In the genomic region with DNA sequence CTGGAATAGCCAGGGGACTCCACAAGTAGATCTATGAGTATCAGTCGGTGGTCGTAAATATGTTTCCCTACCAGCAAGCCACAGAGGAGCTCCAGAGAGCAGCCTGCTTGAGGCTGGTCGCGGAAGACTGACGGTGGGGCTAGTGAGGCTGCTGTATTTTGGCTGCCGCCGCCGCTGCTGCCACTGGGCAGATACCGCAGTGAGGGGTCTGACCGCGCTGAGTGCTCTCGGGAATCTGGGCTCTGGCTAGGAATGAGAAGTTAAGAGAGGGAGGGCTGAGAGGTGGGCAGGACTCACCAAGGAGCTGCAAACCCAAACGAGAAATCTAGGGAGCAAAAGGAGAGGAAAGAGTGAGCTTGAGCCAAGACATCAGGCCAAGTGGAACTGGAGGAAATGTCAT, we compare ENCODE assay signal across 11 cellular contexts. TPM values are rescaled to one million over a fixed set of nuclear protein-coding genes. Genes with fewer than 3 reads are reported as not detected.
DNase-seq lines count a peak whose midpoint lies in the region; ATAC-seq and TF ChIP-seq lines count a peak whose summit lies in the region.
"Had no signal": no experiment of that assay in that cellular context is flagged by ENCODE, and none has a peak within 500 bp of the region (broad histone marks: within the 10 kb centered on the region; RNA-seq: fewer than 3 reads in every experiment).

A gene with protein sequence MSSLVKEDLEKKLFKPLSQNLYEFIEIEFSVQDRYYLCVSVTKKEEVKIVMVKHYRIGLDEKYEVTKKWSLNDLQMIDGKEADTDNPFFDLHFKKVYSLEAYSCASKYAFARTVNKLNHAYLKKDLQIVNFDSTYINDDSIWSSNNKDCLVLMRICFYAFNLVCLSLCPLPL (plus strand): TSS at position 157 of the 400 bp plus-strand sequence. CDS start 237 bp downstream, at position 394.

- peaks cover 5% of the 10 kb centered on the region for H3K4me1 Mint-ChIP-seq in dendritic cell treated with granulocyte-macrophage colony-stimulating factor and Interleukin-4, amounts not matched to agents 40 ng/mL and 50 ng/mL, for 4 days (ENCODE audit: low read depth)

- H2AK5ac ChIP-seq in mesenchymal stem cell (ENCODE audit: low read length, severe bottlenecking), result no peak within 1 kb of the TSS

- in situ Hi-C loops in gastrocnemius medialis (cut with MboI; ENCODE audit: low sequenced_read_pairs in 4 of 4), result no loop called here

- H3K4ac ChIP-seq in mesenchymal stem cell (ENCODE audit: low read depth in 1 of 2, low read length in 2 of 2), result no peak within 1 kb of the TSS

- H3K27me3 Mint-ChIP-seq in dendritic cell treated with granulocyte-macrophage colony-stimulating factor and Interleukin-4, amounts not matched to agents 40 ng/mL and 50 ng/mL, for 4 days, result peaks cover 9% of the 10 kb centered on the region

- no peak within 1 kb of the TSS for H3K27ac ChIP-seq in A673 (ENCODE audit: low read depth, low read length, poor library complexity, severe bottlenecking)
- H3K27ac ChIP-seq in mesenchymal stem cell (ENCODE audit: low read length, poor library complexity, severe bottlenecking), result no peak within 1 kb of the TSS
- no peak within 1 kb of the TSS for H3K27ac ChIP-seq in gastrocnemius medialis

- H4K8ac ChIP-seq in mesenchymal stem cell (ENCODE audit: low read length), result peak within 1 kb of the TSS; percentile 21

- H3K36me3 ChIP-seq in A673 (ENCODE audit: insufficient read depth, low read length, poor library complexity, severe bottlenecking) (no peaks in the 10 kb centered on the region), mesenchymal stem cell (ENCODE audit: control insufficient read depth in 1 of 2, insufficient read depth in 2 of 2, low read depth in 1 of 2, low read length in 2 of 2) (no peaks in the 10 kb centered on the region), gastrocnemius medialis (no peaks in the 10 kb centered on the region)

- H3K36me3 Mint-ChIP-seq in dendritic cell treated with granulocyte-macrophage colony-stimulating factor and Interleukin-4, amounts not matched to agents 40 ng/mL and 50 ng/mL, for 4 days (ENCODE audit: low read depth), result no peaks in the 10 kb centered on the region

- H3K9me3 ChIP-seq in A673 (ENCODE audit: low read depth, low read length, poor library complexity, severe bottlenecking), result no peaks in the 10 kb centered on the region
- no peaks in the 10 kb centered on the region for H3K9me3 ChIP-seq in mesenchymal stem cell (ENCODE audit: control insufficient read depth, low read length)
- H3K9me3 ChIP-seq in gastrocnemius medialis, result no peaks in the 10 kb centered on the region

- H3K18ac ChIP-seq in mesenchymal stem cell (ENCODE audit: low read depth in 1 of 2, low read length in 2 of 2), result no peak within 1 kb of the TSS

- CTCF ChIA-PET in A673 (lab: Charles Lee) (no interaction called here), HEK293T (lab: Yijun Ruan, JAX) (no interaction called here)

- H3K23ac ChIP-seq in mesenchymal stem cell (ENCODE audit: low read length in 2 of 2), result no peak within 1 kb of the TSS

- peak; percentile 18 for DNase-seq in A673 (ENCODE audit: low spot score)
- peak; percentile 83 for DNase-seq in HEK293T (ENCODE audit: extremely low spot score)
- DNase-seq in mesenchymal stem cell, result peak; percentile 41
- no peak for DNase-seq in gastrocnemius medialis
- no peak for DNase-seq in sciatic nerve (ENCODE audit: low spot score)
- DNase-seq: activated CD8-positive, alpha-beta memory T cell treated with anti-CD3 and anti-CD28 coated beads, Interleukin-2, amount 50 U/mL, for 48 hours; DMS153; NCI-H524 had no signal

- TF ChIP-seq POLR2A in gastrocnemius medialis (IDR thresholded peaks at IDR 0.05), result no peak

- no peak within 1 kb of the TSS for H4K91ac ChIP-seq in mesenchymal stem cell (ENCODE audit: low read length)

- H3K27me3 ChIP-seq in A673 (replicated peaks; ENCODE audit: insufficient read depth, low read depth, low read length, poor library complexity) (no peaks in the 10 kb centered on the region), mesenchymal stem cell (ENCODE audit: control insufficient read depth in 1 of 2, insufficient read depth in 1 of 2, low read length in 2 of 2) (no peaks in the 10 kb centered on the region), gastrocnemius medialis (no peaks in the 10 kb centered on the region)

- no peak within 1 kb of the TSS for H3K27ac Mint-ChIP-seq in dendritic cell treated with granulocyte-macrophage colony-stimulating factor and Interleukin-4, amounts not matched to agents 40 ng/mL and 50 ng/mL, for 4 days

- H3K9me3 Mint-ChIP-seq in dendritic cell treated with granulocyte-macrophage colony-stimulating factor and Interleukin-4, amounts not matched to agents 40 ng/mL and 50 ng/mL, for 4 days, result peaks cover 9% of the 10 kb centered on the region

- no peaks in the 10 kb centered on the region for H3K4me1 ChIP-seq in A673 (ENCODE audit: insufficient read depth, low read length, poor library complexity, severe bottlenecking)
- H3K4me1 ChIP-seq in mesenchymal stem cell (ENCODE audit: control insufficient read depth, insufficient read depth, low read depth, low read length), result peaks cover 3% of the 10 kb centered on the region
- no peaks in the 10 kb centered on the region for H3K4me1 ChIP-seq in gastrocnemius medialis

- no peak within 1 kb of the TSS for H3K14ac ChIP-seq in mesenchymal stem cell (ENCODE audit: low read length in 2 of 2)

- intact Hi-C loops in A673 (cut with micrococcal nuclease; ENCODE audit: unreplicated experiment), result no loop called here
- intact Hi-C loops in dendritic cell treated with granulocyte-macrophage colony-stimulating factor and Interleukin-4, amounts not matched to agents 40 ng/mL and 50 ng/mL, for 4 days (cut with micrococcal nuclease), result no loop called here
- intact Hi-C loops in gastrocnemius medialis (cut with DNase I; ENCODE audit: low total_unique reads), result no loop called here
- intact Hi-C loops in sciatic nerve (cut with DNase I), result no loop called here

- ATAC-seq in HG03354 (IDR thresholded peaks at IDR 0.05; ENCODE audit: poor library complexity, severe bottlenecking, unreplicated experiment) (no peak), gastrocnemius medialis (no peak), sciatic nerve (no peak), GM21526 (IDR thresholded peaks at IDR 0.05; ENCODE audit: low FRiP score, unreplicated experiment) (no peak)

- POLR2A ChIA-PET in A673 (lab: Charles Lee; ENCODE audit: low non-redundant PET) (no interaction called here), HEK293T (lab: Yijun Ruan, JAX) (interaction anchor here (0.7 to 1.4 kb wide), 9 partner anchors 8 to 115 kb away, joined by 3 to 7 read pairs (median 3); partner anchors contain the start of gene EXOC1)

- H2BK12ac ChIP-seq in mesenchymal stem cell (ENCODE audit: low read length in 2 of 2), result no peak within 1 kb of the TSS

- H3K4me2 ChIP-seq in mesenchymal stem cell (ENCODE audit: low read length, poor library complexity, severe bottlenecking), result peak within 1 kb of the TSS; percentile 57

- H2BK120ac ChIP-seq in mesenchymal stem cell (ENCODE audit: low read depth, low read length), result no peak within 1 kb of the TSS

- 7% methylated on average over 13 of the region's 13 CpGs for WGBS in mesenchymal stem cell

- peak within 1 kb of the TSS; percentile 22 for H3K4me3 Mint-ChIP-seq in dendritic cell treated with granulocyte-macrophage colony-stimulating factor and Interleukin-4, amounts not matched to agents 40 ng/mL and 50 ng/mL, for 4 days

- TF ChIP-seq CTCF in A673 (conservative IDR thresholded peaks at IDR 0.05; ENCODE audit: low read depth, low read length) (no peak), gastrocnemius medialis (IDR thresholded peaks at IDR 0.05 in 4 of 5, conservative IDR thresholded peaks at IDR 0.05 in 1 of 5) (no peak)

- no peak within 1 kb of the TSS for H2BK5ac ChIP-seq in mesenchymal stem cell (ENCODE audit: low read depth, low read length, poor library complexity, severe bottlenecking)

- peak within 1 kb of the TSS; percentile 65 for H3K9ac ChIP-seq in mesenchymal stem cell (ENCODE audit: low read length)

- BruUV-seq in A673 (replicated peaks; lab: Mats Ljungman, UMichigan), result no TSS peak

- H3K79me1 ChIP-seq in mesenchymal stem cell (replicated peaks; ENCODE audit: low read length, poor library complexity, severe bottlenecking), result no peaks in the 10 kb centered on the region

- peak within 1 kb of the TSS; percentile 94 for H2AFZ ChIP-seq in mesenchymal stem cell (ENCODE audit: low read depth, low read length)

- H3K4me3 ChIP-seq in A673 (ENCODE audit: low read depth, low read length, poor library complexity, severe bottlenecking) (peak within 1 kb of the TSS; percentile 21), mesenchymal stem cell (ENCODE audit: insufficient read depth in 1 of 2, low read depth in 1 of 2, low read length in 2 of 2) (peak within 1 kb of the TSS in 1 of 2 experiments; percentile 77), gastrocnemius medialis (no peak within 1 kb of the TSS)

- H2BK15ac ChIP-seq in mesenchymal stem cell (ENCODE audit: low read depth, poor library complexity, severe bottlenecking), result no peak within 1 kb of the TSS

TF ChIP-seq in HEK293T, 16 proteins besides CTCF, POLR2A, EP300 and RAD21:
- TF ChIP-seq FOXM1 (IDR thresholded peaks at IDR 0.05; ENCODE audit: borderline replicate concordance) (no peak), ELF4 (IDR thresholded peaks at IDR 0.05) (no peak; the same call in 1 of the 2 replicates), LEF1 (IDR thresholded peaks at IDR 0.05; ENCODE audit: borderline replicate concordance) (no peak)
- TF ChIP-seq, protein P1, sequence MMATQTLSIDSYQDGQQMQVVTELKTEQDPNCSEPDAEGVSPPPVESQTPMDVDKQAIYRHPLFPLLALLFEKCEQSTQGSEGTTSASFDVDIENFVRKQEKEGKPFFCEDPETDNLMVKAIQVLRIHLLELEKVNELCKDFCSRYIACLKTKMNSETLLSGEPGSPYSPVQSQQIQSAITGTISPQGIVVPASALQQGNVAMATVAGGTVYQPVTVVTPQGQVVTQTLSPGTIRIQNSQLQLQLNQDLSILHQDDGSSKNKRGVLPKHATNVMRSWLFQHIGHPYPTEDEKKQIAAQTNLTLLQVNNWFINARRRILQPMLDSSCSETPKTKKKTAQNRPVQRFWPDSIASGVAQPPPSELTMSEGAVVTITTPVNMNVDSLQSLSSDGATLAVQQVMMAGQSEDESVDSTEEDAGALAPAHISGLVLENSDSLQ (IDR thresholded peaks at IDR 0.05), result 0 out of 2 replicates have a peak, but pooled peaks have one; percentile 30

RNA-seq across cellular contexts. Expression of the gene that starts here (rescaled TPM):
- not detected in 2 replicates for total RNA-seq in A673 (2021)
- polyA plus RNA-seq in mesenchymal stem cell (2013, experiment 1 of 2), result not detected
- not detected for polyA plus RNA-seq in mesenchymal stem cell (2013, experiment 2 of 2)
- not detected for total RNA-seq in gastrocnemius medialis
- total RNA-seq in sciatic nerve, result not detected

Comparison
In these comparisons a context has a peak if more than half of its experiments do, and no peak if none do; other contexts are left out.
1. Peak in DNase-seq and H3K4me3 ChIP-seq in A673; RNA of the gene not detected or under 1 TPM.
2. DNase-seq: peak in HEK293T (single experiment) and mesenchymal stem cell (single experiment); none in gastrocnemius medialis (0 of 2) and sciatic nerve (single experiment).